17 cellular contexts compared by ENCODE assay signal in genomic region chr16:21987498-21987897, GRCh38. TPM values are rescaled to one million over a fixed set of nuclear protein-coding genes. Genes with fewer than 3 reads are reported as not detected.
"Had no signal": no experiment of that assay in that cellular context is flagged by ENCODE, and none has a peak within 500 bp of the region (broad histone marks: within the 10 kb centered on the region; RNA-seq: fewer than 3 reads in every experiment).

No MANE protein-coding gene starts in this region.

- H3K9me3 Mint-ChIP-seq: activated T-cell treated with anti-CD3 and anti-CD28 coated beads, Interleukin-2, amount 50 U/mL, for 4 hours; central memory CD8-positive, alpha-beta T cell; naive B cell had no signal

- ATAC-seq: activated CD8-positive, alpha-beta memory T cell treated with anti-CD3 and anti-CD28 coated beads, Interleukin-2, amount 10 ng/mL, durations not matched to agents 7 days and 5 days; activated T-cell treated with anti-CD3 and anti-CD28 coated beads, Interleukin-2, amount 50 U/mL, for 4 hours; pancreas had no signal

- H3K4me3 ChIP-seq: hepatocyte, pancreas, skin epidermis, uterus had no signal

- H3K4me1 Mint-ChIP-seq: central memory CD8-positive, alpha-beta T cell; naive B cell had no signal

- H3K27ac Mint-ChIP-seq: activated CD8-positive, alpha-beta memory T cell treated with anti-CD3 and anti-CD28 coated beads, Interleukin-2, amount 10 ng/mL, durations not matched to agents 7 days and 5 days had no signal

- H3K27me3 ChIP-seq: hepatocyte, pancreas, uterus had no signal

- H3K27me3 Mint-ChIP-seq: activated CD8-positive, alpha-beta memory T cell treated with anti-CD3 and anti-CD28 coated beads, Interleukin-2, amount 10 ng/mL, durations not matched to agents 7 days and 5 days; central memory CD8-positive, alpha-beta T cell; naive B cell had no signal

- H3K9me3 ChIP-seq: pancreas, uterus had no signal

- DNase-seq: activated CD4-positive, alpha-beta T cell treated with anti-CD3 and anti-CD28 coated beads, Interleukin-2, amount 50 U/mL, for 48 hours; activated CD8-positive, alpha-beta memory T cell treated with anti-CD3 and anti-CD28 coated beads, Interleukin-2, amount 10 ng/mL, durations not matched to agents 7 days and 5 days; activated effector memory CD4-positive, alpha-beta T cell treated with anti-CD3 and anti-CD28 coated beads, Interleukin-2, amount 50 U/mL, for 16 hours; activated T-cell treated with anti-CD3 and anti-CD28 coated beads, Interleukin-2, amount 50 U/mL, for 4 hours; cortex of kidney; effector memory CD4-positive, alpha-beta T cell; kidney; naive B cell; pancreas; uterus had no signal

- H3K4me3 Mint-ChIP-seq: activated CD8-positive, alpha-beta memory T cell treated with anti-CD3 and anti-CD28 coated beads, Interleukin-2, amount 10 ng/mL, durations not matched to agents 7 days and 5 days; activated T-cell treated with anti-CD3 and anti-CD28 coated beads, Interleukin-2, amount 50 U/mL, for 4 hours; central memory CD8-positive, alpha-beta T cell; naive B cell had no signal

- H3K36me3 Mint-ChIP-seq: naive B cell had no signal

- H3K27ac ChIP-seq: epithelial cell of prostate, hepatocyte, pancreas, skin epidermis, uterus had no signal

- H3K36me3 ChIP-seq: uterus had no signal

- H3K4me1 ChIP-seq: uterus had no signal

RNA-seq across cellular contexts. Expression of gene PDZD9, which starts 13.4 kb away (rescaled TPM):
- total RNA-seq: activated CD8-positive, alpha-beta memory T cell treated with anti-CD3 and anti-CD28 coated beads, Interleukin-2, amount 10 ng/mL, durations not matched to agents 7 days and 5 days; activated T-cell treated with anti-CD3 and anti-CD28 coated beads, Interleukin-2, amount 50 U/mL, for 4 hours; hepatocyte; kidney; lung microvascular endothelial cell; pancreas; renal cortical epithelial cell; T-helper 1 cell treated with Interleukin-12 subunit alpha and Interleukin-12 subunit beta and Interleukin-4 antibody, amounts not matched to agents 30 ng/mL and 1 ng/mL, for 36 hours; uterus had no signal
